In the genomic region with DNA sequence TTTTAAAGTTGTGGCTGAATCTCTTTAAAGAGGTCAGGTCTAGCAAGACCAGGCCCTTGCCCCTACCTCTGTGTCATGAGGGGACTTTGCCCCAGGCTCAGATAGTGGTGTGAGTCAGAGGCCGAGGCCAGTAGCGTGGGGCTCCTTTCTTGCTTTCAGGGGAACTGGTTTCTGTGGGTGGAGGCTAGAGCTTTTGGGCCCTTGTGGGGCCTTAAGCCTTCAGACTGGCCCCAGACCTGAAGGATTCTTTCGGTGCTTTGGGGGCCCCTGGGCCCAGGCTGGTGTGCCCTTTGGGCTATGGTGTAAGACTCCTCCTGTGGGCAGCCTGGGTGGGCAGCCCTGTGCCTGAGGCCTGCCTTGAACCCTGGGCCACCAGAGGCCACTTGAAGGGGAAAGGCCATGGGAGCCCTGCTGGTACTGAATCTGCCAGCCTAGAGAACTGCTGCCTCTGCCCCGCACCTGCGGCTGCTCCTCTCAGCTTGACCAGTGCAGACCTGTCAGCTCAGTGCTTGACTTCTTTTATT, we compare ENCODE assay signal across 1 cellular context.
TF ChIP-seq lines count a peak whose summit lies in the region.

No MANE protein-coding gene starts in this region.

TF ChIP-seq in HepG2, 621 proteins besides CTCF, POLR2A, EP300 and RAD21 (continued from another document and continues in another):
- TF ChIP-seq, protein P1, sequence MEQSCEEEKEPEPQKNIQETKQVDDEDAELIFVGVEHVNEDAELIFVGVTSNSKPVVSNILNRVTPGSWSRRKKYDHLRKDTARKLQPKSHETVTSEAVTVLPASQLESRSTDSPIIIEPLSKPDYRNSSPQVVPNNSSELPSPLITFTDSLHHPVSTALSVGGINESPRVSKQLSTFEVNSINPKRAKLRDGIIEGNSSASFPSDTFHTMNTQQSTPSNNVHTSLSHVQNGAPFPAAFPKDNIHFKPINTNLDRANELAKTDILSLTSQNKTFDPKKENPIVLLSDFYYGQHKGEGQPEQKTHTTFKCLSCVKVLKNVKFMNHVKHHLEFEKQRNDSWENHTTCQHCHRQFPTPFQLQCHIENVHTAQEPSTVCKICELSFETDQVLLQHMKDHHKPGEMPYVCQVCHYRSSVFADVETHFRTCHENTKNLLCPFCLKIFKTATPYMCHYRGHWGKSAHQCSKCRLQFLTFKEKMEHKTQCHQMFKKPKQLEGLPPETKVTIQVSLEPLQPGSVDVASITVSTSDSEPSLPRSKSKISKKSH (CRISPR knock-in tag; IDR thresholded peaks at IDR 0.05; ENCODE audit: borderline replicate concordance) = no peak
- TF ChIP-seq ZFP1 (CRISPR knock-in tag; IDR thresholded peaks at IDR 0.05) (no peak), ELF1 (CRISPR knock-in tag; IDR thresholded peaks at IDR 0.05) (no peak), ZNF564 (CRISPR knock-in tag; IDR thresholded peaks at IDR 0.05) (no peak; the same call in 1 of the 2 replicates), FOSL1 (CRISPR knock-in tag; IDR thresholded peaks at IDR 0.05; ENCODE audit: borderline replicate concordance) (peak; percentile 88), TBP (CRISPR knock-in tag; IDR thresholded peaks at IDR 0.05) (no peak), ZBTB7A (CRISPR knock-in tag; IDR thresholded peaks at IDR 0.05) (no peak), ZNF816 (CRISPR knock-in tag; IDR thresholded peaks at IDR 0.05; ENCODE audit: borderline replicate concordance) (no peak), REPIN1 (CRISPR knock-in tag; IDR thresholded peaks at IDR 0.05; ENCODE audit: borderline replicate concordance, low read depth) (no peak), ZNF354B (CRISPR knock-in tag; IDR thresholded peaks at IDR 0.05) (no peak), GABPB1 (CRISPR knock-in tag; IDR thresholded peaks at IDR 0.05) (no peak), GFI1 (CRISPR knock-in tag; IDR thresholded peaks at IDR 0.05; ENCODE audit: borderline replicate concordance) (peak; percentile 17; the same call in 1 of the 2 replicates), ZNF138 (CRISPR knock-in tag; IDR thresholded peaks at IDR 0.05; ENCODE audit: low read depth) (no peak), KLF16 (CRISPR knock-in tag; IDR thresholded peaks at IDR 0.05) (0 out of 4 replicates have a peak, but pooled peaks of 1 of the 2 experiments have one; percentile 55), ZSCAN20 (CRISPR knock-in tag; IDR thresholded peaks at IDR 0.05; ENCODE audit: borderline replicate concordance) (no peak), ZSCAN21 (CRISPR knock-in tag; IDR thresholded peaks at IDR 0.05; ENCODE audit: borderline replicate concordance) (no peak), NPAS2 (CRISPR knock-in tag; IDR thresholded peaks at IDR 0.05; ENCODE audit: borderline replicate concordance) (no peak), REL (CRISPR knock-in tag; conservative IDR thresholded peaks at IDR 0.05) (no peak), NCOA5 (CRISPR knock-in tag; IDR thresholded peaks at IDR 0.05) (no peak), TEAD3 (CRISPR knock-in tag; optimal IDR thresholded peaks at IDR 0.05; ENCODE audit: borderline replicate concordance) (no peak), TOPORS (CRISPR knock-in tag; IDR thresholded peaks at IDR 0.05) (peak; percentile 50; the same call in 1 of the 2 replicates), ZNF749 (CRISPR knock-in tag; IDR thresholded peaks at IDR 0.05; ENCODE audit: borderline replicate concordance) (no peak), ZNF20 (CRISPR knock-in tag; IDR thresholded peaks at IDR 0.05) (no peak), PHF8 (CRISPR knock-in tag; IDR thresholded peaks at IDR 0.05) (no peak; the same call in 1 of the 2 replicates), ZBTB1 (CRISPR knock-in tag; IDR thresholded peaks at IDR 0.05; ENCODE audit: borderline replicate concordance) (no peak), CBX1 (IDR thresholded peaks at IDR 0.05; ENCODE audit: low read depth) (no peak), KDM2A (CRISPR knock-in tag; IDR thresholded peaks at IDR 0.05; ENCODE audit: borderline replicate concordance, low read depth) (peak; percentile 32; the same call in 1 of the 2 replicates), NR2F2 (IDR thresholded peaks at IDR 0.05; ENCODE audit: borderline replicate concordance, low read depth) (0 out of 2 replicates have a peak, but pooled peaks have one; percentile 18), ZNF703 (CRISPR knock-in tag; IDR thresholded peaks at IDR 0.05; ENCODE audit: borderline replicate concordance) (no peak), SRY (CRISPR knock-in tag; IDR thresholded peaks at IDR 0.05) (0 out of 2 replicates have a peak, but pooled peaks have one; percentile 50), AGO2 (optimal IDR thresholded peaks at IDR 0.05; ENCODE audit: low read depth, low read length) (peak; percentile 60), NFE2 (CRISPR knock-in tag; IDR thresholded peaks at IDR 0.05) (no peak), RCOR2 (CRISPR knock-in tag; IDR thresholded peaks at IDR 0.05) (peak; percentile 67; the same call in 1 of the 2 replicates), ZNF766 (CRISPR knock-in tag; IDR thresholded peaks at IDR 0.05; ENCODE audit: borderline replicate concordance) (no peak), ATM (IDR thresholded peaks at IDR 0.05; ENCODE audit: borderline replicate concordance) (no peak), ZNF124 (CRISPR knock-in tag; IDR thresholded peaks at IDR 0.05) (0 out of 2 replicates have a peak, but pooled peaks have one; percentile 30), MATR3 (CRISPR knock-in tag; IDR thresholded peaks at IDR 0.05) (no peak), FOXO1 (CRISPR knock-in tag; IDR thresholded peaks at IDR 0.05) (peak; percentile 46; the same call in 1 of the 2 replicates), ZNF883 (CRISPR knock-in tag; IDR thresholded peaks at IDR 0.05; ENCODE audit: not compliant biosample characterization) (no peak)
- TF ChIP-seq, protein P2, sequence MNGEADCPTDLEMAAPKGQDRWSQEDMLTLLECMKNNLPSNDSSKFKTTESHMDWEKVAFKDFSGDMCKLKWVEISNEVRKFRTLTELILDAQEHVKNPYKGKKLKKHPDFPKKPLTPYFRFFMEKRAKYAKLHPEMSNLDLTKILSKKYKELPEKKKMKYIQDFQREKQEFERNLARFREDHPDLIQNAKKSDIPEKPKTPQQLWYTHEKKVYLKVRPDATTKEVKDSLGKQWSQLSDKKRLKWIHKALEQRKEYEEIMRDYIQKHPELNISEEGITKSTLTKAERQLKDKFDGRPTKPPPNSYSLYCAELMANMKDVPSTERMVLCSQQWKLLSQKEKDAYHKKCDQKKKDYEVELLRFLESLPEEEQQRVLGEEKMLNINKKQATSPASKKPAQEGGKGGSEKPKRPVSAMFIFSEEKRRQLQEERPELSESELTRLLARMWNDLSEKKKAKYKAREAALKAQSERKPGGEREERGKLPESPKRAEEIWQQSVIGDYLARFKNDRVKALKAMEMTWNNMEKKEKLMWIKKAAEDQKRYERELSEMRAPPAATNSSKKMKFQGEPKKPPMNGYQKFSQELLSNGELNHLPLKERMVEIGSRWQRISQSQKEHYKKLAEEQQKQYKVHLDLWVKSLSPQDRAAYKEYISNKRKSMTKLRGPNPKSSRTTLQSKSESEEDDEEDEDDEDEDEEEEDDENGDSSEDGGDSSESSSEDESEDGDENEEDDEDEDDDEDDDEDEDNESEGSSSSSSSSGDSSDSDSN (CRISPR knock-in tag; IDR thresholded peaks at IDR 0.05) = no peak
- TF ChIP-seq, protein P3, sequence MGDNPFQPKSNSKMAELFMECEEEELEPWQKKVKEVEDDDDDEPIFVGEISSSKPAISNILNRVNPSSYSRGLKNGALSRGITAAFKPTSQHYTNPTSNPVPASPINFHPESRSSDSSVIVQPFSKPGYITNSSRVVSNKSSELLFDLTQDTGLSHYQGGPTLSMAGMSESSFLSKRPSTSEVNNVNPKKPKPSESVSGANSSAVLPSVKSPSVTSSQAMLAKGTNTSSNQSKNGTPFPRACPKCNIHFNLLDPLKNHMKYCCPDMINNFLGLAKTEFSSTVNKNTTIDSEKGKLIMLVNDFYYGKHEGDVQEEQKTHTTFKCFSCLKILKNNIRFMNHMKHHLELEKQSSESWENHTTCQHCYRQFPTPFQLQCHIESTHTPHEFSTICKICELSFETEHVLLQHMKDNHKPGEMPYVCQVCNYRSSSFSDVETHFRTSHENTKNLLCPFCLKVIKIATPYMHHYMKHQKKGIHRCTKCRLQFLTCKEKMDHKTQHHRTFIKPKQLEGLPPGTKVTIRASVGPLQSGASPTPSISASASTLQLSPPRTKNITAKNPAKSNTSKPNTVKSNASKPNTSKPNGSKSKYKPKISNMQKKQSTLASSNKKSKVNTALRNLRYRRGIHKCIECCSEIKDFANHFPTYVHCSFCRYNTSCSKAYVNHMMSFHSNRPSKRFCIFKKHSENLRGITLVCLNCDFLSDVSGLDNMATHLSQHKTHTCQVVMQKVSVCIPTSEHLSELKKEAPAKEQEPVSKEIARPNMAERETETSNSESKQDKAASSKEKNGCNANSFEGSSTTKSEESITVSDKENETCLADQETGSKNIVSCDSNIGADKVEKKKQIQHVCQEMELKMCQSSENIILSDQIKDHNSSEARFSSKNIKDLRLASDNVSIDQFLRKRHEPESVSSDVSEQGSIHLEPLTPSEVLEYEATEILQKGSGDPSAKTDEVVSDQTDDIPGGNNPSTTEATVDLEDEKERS (CRISPR knock-in tag; IDR thresholded peaks at IDR 0.05) = 0 out of 2 replicates have a peak, but pooled peaks have one; percentile 27
- TF ChIP-seq, protein P4, sequence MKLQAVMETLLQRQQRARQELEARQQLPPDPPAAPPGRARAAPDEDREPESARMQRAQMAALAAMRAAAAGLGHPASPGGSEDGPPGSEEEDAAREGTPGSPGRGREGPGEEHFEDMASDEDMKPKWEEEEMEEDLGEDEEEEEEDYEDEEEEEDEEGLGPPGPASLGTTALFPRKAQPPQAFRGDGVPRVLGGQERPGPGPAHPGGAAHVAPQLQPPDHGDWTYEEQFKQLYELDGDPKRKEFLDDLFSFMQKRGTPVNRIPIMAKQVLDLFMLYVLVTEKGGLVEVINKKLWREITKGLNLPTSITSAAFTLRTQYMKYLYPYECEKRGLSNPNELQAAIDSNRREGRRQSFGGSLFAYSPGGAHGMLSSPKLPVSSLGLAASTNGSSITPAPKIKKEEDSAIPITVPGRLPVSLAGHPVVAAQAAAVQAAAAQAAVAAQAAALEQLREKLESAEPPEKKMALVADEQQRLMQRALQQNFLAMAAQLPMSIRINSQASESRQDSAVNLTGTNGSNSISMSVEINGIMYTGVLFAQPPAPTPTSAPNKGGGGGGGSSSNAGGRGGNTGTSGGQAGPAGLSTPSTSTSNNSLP (IDR thresholded peaks at IDR 0.05; ENCODE audit: low read depth, low read length) = no peak
- TF ChIP-seq, protein P5, sequence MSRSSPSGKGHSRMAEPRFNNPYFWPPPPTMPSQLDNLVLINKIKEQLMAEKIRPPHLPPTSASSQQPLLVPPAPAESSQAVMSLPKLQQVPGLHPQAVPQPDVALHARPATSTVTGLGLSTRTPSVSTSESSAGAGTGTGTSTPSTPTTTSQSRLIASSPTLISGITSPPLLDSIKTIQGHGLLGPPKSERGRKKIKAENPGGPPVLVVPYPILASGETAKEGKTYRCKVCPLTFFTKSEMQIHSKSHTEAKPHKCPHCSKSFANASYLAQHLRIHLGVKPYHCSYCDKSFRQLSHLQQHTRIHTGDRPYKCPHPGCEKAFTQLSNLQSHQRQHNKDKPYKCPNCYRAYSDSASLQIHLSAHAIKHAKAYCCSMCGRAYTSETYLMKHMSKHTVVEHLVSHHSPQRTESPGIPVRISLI (CRISPR knock-in tag; IDR thresholded peaks at IDR 0.05; ENCODE audit: borderline replicate concordance) = peak; percentile 27; the same call in 1 of the 2 replicates
- TF ChIP-seq, protein P6, sequence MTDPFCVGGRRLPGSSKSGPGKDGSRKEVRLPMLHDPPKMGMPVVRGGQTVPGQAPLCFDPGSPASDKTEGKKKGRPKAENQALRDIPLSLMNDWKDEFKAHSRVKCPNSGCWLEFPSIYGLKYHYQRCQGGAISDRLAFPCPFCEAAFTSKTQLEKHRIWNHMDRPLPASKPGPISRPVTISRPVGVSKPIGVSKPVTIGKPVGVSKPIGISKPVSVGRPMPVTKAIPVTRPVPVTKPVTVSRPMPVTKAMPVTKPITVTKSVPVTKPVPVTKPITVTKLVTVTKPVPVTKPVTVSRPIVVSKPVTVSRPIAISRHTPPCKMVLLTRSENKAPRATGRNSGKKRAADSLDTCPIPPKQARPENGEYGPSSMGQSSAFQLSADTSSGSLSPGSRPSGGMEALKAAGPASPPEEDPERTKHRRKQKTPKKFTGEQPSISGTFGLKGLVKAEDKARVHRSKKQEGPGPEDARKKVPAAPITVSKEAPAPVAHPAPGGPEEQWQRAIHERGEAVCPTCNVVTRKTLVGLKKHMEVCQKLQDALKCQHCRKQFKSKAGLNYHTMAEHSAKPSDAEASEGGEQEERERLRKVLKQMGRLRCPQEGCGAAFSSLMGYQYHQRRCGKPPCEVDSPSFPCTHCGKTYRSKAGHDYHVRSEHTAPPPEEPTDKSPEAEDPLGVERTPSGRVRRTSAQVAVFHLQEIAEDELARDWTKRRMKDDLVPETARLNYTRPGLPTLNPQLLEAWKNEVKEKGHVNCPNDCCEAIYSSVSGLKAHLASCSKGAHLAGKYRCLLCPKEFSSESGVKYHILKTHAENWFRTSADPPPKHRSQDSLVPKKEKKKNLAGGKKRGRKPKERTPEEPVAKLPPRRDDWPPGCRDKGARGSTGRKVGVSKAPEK (CRISPR knock-in tag; IDR thresholded peaks at IDR 0.05; ENCODE audit: borderline replicate concordance) = 0 out of 2 replicates have a peak, but pooled peaks have one; percentile 9
- TF ChIP-seq, protein P7, sequence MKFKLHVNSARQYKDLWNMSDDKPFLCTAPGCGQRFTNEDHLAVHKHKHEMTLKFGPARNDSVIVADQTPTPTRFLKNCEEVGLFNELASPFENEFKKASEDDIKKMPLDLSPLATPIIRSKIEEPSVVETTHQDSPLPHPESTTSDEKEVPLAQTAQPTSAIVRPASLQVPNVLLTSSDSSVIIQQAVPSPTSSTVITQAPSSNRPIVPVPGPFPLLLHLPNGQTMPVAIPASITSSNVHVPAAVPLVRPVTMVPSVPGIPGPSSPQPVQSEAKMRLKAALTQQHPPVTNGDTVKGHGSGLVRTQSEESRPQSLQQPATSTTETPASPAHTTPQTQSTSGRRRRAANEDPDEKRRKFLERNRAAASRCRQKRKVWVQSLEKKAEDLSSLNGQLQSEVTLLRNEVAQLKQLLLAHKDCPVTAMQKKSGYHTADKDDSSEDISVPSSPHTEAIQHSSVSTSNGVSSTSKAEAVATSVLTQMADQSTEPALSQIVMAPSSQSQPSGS (CRISPR knock-in tag; IDR thresholded peaks at IDR 0.05) = no peak
- TF ChIP-seq, protein P8, sequence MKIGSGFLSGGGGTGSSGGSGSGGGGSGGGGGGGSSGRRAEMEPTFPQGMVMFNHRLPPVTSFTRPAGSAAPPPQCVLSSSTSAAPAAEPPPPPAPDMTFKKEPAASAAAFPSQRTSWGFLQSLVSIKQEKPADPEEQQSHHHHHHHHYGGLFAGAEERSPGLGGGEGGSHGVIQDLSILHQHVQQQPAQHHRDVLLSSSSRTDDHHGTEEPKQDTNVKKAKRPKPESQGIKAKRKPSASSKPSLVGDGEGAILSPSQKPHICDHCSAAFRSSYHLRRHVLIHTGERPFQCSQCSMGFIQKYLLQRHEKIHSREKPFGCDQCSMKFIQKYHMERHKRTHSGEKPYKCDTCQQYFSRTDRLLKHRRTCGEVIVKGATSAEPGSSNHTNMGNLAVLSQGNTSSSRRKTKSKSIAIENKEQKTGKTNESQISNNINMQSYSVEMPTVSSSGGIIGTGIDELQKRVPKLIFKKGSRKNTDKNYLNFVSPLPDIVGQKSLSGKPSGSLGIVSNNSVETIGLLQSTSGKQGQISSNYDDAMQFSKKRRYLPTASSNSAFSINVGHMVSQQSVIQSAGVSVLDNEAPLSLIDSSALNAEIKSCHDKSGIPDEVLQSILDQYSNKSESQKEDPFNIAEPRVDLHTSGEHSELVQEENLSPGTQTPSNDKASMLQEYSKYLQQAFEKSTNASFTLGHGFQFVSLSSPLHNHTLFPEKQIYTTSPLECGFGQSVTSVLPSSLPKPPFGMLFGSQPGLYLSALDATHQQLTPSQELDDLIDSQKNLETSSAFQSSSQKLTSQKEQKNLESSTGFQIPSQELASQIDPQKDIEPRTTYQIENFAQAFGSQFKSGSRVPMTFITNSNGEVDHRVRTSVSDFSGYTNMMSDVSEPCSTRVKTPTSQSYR (CRISPR knock-in tag; IDR thresholded peaks at IDR 0.05; ENCODE audit: borderline replicate concordance) = peak; percentile 32; the same call in 1 of the 2 replicates
